Comparison of ENCODE assay signal across 8 cellular contexts in the genomic region with DNA sequence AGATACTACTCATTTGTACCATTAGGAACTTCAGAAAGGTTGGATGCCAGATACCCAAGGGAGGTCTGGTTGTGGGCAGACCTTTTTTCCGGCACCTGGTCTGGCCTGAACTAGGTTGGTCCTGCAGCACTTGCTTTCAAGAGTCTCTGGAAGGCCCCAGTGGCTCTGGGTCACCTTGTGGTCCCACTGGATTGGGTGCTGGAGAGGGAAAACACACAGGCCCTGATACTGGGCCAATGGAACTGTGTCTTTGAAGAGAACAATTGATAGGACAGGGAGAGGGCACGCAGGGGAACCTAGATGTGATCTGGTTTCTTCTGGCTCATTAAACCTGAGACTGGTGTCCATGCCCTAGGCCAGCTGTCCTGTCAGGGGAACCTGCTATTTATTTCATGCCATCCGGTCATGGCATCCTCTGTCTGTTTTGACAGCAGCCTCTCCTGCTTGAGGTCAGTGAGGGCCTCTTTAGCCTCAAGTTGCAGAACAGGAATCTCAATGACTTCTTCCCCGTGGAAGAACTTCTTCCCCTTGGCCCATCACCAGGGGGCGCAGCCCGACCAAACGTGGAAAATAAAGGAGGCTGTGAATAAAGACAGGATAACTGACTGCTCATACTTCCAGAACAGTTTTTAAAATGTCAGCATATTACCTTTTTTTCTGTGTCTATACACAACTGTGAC. TPM values are rescaled to one million over a fixed set of nuclear protein-coding genes. Genes with fewer than 3 reads are reported as not detected.
A peak's percentile ranks its signal among the peaks of the same experiment; 100 is the strongest.
DNase-seq lines count a peak whose midpoint lies in the region; ATAC-seq, FAIRE-seq and TF ChIP-seq lines count a peak whose summit lies in the region.

No MANE protein-coding gene starts in this region.

- peak; percentile 92 to 95 for TF ChIP-seq CTCF in fibroblast of lung (conservative IDR thresholded peaks at IDR 0.05 in 1 of 2, IDR thresholded peaks at IDR 0.05 in 1 of 2; ENCODE audit: low read depth in 1 of 2, low read length in 2 of 2)
- peak; percentile 89 for TF ChIP-seq CTCF in neural progenitor cell (IDR thresholded peaks at IDR 0.05)
- TF ChIP-seq CTCF in thyroid gland (IDR thresholded peaks at IDR 0.05), result peak; percentile 54 to 98 (median 90)

- no peak for ATAC-seq in HG03039 (IDR thresholded peaks at IDR 0.05; ENCODE audit: unreplicated experiment)

- peak; percentile 34 for DNase-seq in CMK (ENCODE audit: low read depth)
- DNase-seq in HTR-8/SVneo (ENCODE audit: insufficient read length, low spot score), result peak; percentile 86
- DNase-seq in OCI-M1 (lab: John Stamatoyannopoulos, UW), result peak; percentile 89
- peak; percentile 78 for DNase-seq in activated T-cell treated with anti-CD3 and anti-CD28 coated beads, Interleukin-2, amount 50 U/mL, for 24 hours
- DNase-seq in fibroblast of lung (ENCODE audit: low read depth in 2 of 2), result peak; percentile 58 to 80
- DNase-seq in neural progenitor cell (ENCODE audit: low spot score), result peak; percentile 74
- peak; percentile 94 to 97 for DNase-seq in thyroid gland

- H3K27ac ChIP-seq in fibroblast of lung (ENCODE audit: insufficient read depth, low read length) (no peak overlapping the region), neural progenitor cell (no peak overlapping the region), thyroid gland (peak overlapping the region; percentile 73 to 78 (median 77))

- H3K9ac ChIP-seq in fibroblast of lung (ENCODE audit: insufficient read depth, low read length), result no peak overlapping the region
- no peak overlapping the region for H3K9ac ChIP-seq in neural progenitor cell

- H3K27me3 ChIP-seq in fibroblast of lung (ENCODE audit: control insufficient read depth, insufficient read depth, low read length) (no peaks in the 10 kb centered on the region), neural progenitor cell (no peaks in the 10 kb centered on the region), thyroid gland (no peaks in the 10 kb centered on the region)

- H3K36me3 ChIP-seq in fibroblast of lung (ENCODE audit: control insufficient read depth, insufficient read depth, low read length) (no peaks in the 10 kb centered on the region), neural progenitor cell (no peaks in the 10 kb centered on the region), thyroid gland (peaks cover 24 to 33% of the 10 kb centered on the region in 2 donors)

- intact Hi-C loops in thyroid gland (cut with DNase I), result loop anchor here (5.0 kb wide), 2 partner anchors 87 to 137 kb away; no protein-coding TSS in a partner anchor

- no peaks in the 10 kb centered on the region for H3K9me3 ChIP-seq in fibroblast of lung (ENCODE audit: control insufficient read depth, insufficient read depth, low read depth, low read length)
- no peaks in the 10 kb centered on the region for H3K9me3 ChIP-seq in neural progenitor cell (ENCODE audit: low read depth)
- no peaks in the 10 kb centered on the region for H3K9me3 ChIP-seq in thyroid gland

- H4K20me1 ChIP-seq in fibroblast of lung (ENCODE audit: control insufficient read depth, extremely low read depth, insufficient read depth, low read length), result no peaks in the 10 kb centered on the region
- peaks cover 4% of the 10 kb centered on the region for H4K20me1 ChIP-seq in neural progenitor cell (ENCODE audit: low read depth)

- H3K79me2 ChIP-seq in fibroblast of lung (ENCODE audit: control insufficient read depth, insufficient read depth, low read length) (no peaks in the 10 kb centered on the region), neural progenitor cell (ENCODE audit: low read depth) (no peaks in the 10 kb centered on the region)

- 15 to 22% methylated on average over 6 to 7 of the region's 7 CpGs for WGBS in thyroid gland, 2 donors

- no peaks in the 10 kb centered on the region for H3K4me1 ChIP-seq in fibroblast of lung (ENCODE audit: control insufficient read depth, extremely low read depth, insufficient read depth, low read length)
- no peaks in the 10 kb centered on the region for H3K4me1 ChIP-seq in neural progenitor cell
- H3K4me1 ChIP-seq in thyroid gland, result peaks cover 15% of the 10 kb centered on the region in 2 donors

- no peaks in the 10 kb centered on the region for H3K9me3 Mint-ChIP-seq in activated T-cell treated with anti-CD3 and anti-CD28 coated beads, Interleukin-2, amount 50 U/mL, for 24 hours
- H3K9me3 Mint-ChIP-seq in neural progenitor cell, result no peaks in the 10 kb centered on the region

- H3K36me3 Mint-ChIP-seq in activated T-cell treated with anti-CD3 and anti-CD28 coated beads, Interleukin-2, amount 50 U/mL, for 24 hours (ENCODE audit: low read depth), result peaks cover 81% of the 10 kb centered on the region
- H3K36me3 Mint-ChIP-seq in neural progenitor cell, result peaks cover 26% of the 10 kb centered on the region

- no peak overlapping the region for H3K4me3 ChIP-seq in fibroblast of lung (replicated peaks in 1 of 4; ENCODE audit: control extremely low read depth in 1 of 4, insufficient read depth in 1 of 4, low read depth in 3 of 4, low read length in 4 of 4)
- no peak overlapping the region for H3K4me3 ChIP-seq in neural progenitor cell
- H3K4me3 ChIP-seq in thyroid gland (replicated peaks in 1 of 3), result no peak overlapping the region

- H2AFZ ChIP-seq in fibroblast of lung (ENCODE audit: low read length) (no peak overlapping the region), neural progenitor cell (replicated peaks) (no peak overlapping the region)

- H3K4me2 ChIP-seq in fibroblast of lung (ENCODE audit: extremely low read depth, insufficient read depth, low read length), result no peak overlapping the region
- no peak overlapping the region for H3K4me2 ChIP-seq in neural progenitor cell

- FAIRE-seq in HTR-8/SVneo (lab: Jason Lieb, UNC), result peak; percentile 88

- no peak overlapping the region for H3K4me3 Mint-ChIP-seq in activated T-cell treated with anti-CD3 and anti-CD28 coated beads, Interleukin-2, amount 50 U/mL, for 24 hours
- H3K4me3 Mint-ChIP-seq in neural progenitor cell, result no peak overlapping the region

- peaks cover 7% of the 10 kb centered on the region for H3F3A ChIP-seq in neural progenitor cell (ENCODE audit: low read depth)

- H3K4me1 Mint-ChIP-seq in activated T-cell treated with anti-CD3 and anti-CD28 coated beads, Interleukin-2, amount 50 U/mL, for 24 hours (ENCODE audit: low read depth), result peaks cover 10% of the 10 kb centered on the region
- H3K4me1 Mint-ChIP-seq in neural progenitor cell, result no peaks in the 10 kb centered on the region

- TF ChIP-seq POLR2A in thyroid gland (IDR thresholded peaks at IDR 0.05), result no peak

- no peaks in the 10 kb centered on the region for H3K27me3 Mint-ChIP-seq in activated T-cell treated with anti-CD3 and anti-CD28 coated beads, Interleukin-2, amount 50 U/mL, for 24 hours
- H3K27me3 Mint-ChIP-seq in neural progenitor cell (ENCODE audit: insufficient read depth, low read depth), result peaks cover 2% of the 10 kb centered on the region

- H3K27ac Mint-ChIP-seq in activated T-cell treated with anti-CD3 and anti-CD28 coated beads, Interleukin-2, amount 50 U/mL, for 24 hours, result peak overlapping the region; percentile 44
- H3K27ac Mint-ChIP-seq in neural progenitor cell, result no peak overlapping the region

RNA-seq across cellular contexts. Expression of gene TAF8, which starts 25.0 kb away (rescaled TPM):
- total RNA-seq in fibroblast of lung, result 12.6 and 13.9 TPM in 2 replicates
- 14.0 and 17.4 TPM in 2 replicates for polyA plus RNA-seq in fibroblast of lung
- 10.0 and 11.4 TPM in 2 replicates for polyA plus RNA-seq in fibroblast of lung (2012)
- polyA minus RNA-seq in fibroblast of lung (ENCODE audit: low replicate concordance), result 24.3 and 29.6 TPM in 2 replicates
- total RNA-seq in neural progenitor cell (ENCODE audit: low replicate concordance), result 38.0 and 43.8 TPM in 2 replicates
- 100 to 1,000 TPM in 1 of 4 donors, 10 to 100 TPM in 3; 52.0 to 131 (median 72.2) TPM for total RNA-seq in thyroid gland

Comparison
In these comparisons a context has a peak if more than half of its experiments do, and no peak if none do; other contexts are left out.
1. DNase-seq: peak in every context shown above with its lines; median percentile 96 in thyroid gland; 89 in OCI-M1; 86 in HTR-8/SVneo; 78 in activated T-cell treated with anti-CD3 and anti-CD28 coated beads, Interleukin-2, amount 50 U/mL, for 24 hours; 74 in neural progenitor cell; 69 in fibroblast of lung; 34 in CMK.
2. H3K27ac ChIP-seq: peak in thyroid gland (3 of 3); none in fibroblast of lung (single experiment) and neural progenitor cell (single experiment).
3. Peak in every context shown above with its lines, with median percentiles within 50 percentile points of each other: CTCF ChIP-seq.